Comparison of ENCODE assay signal across 9 cellular contexts in genomic region chr3:105527949-105528348, GRCh38.
DNase-seq lines count a peak whose midpoint lies in the region; ATAC-seq and TF ChIP-seq lines count a peak whose summit lies in the region.
"Had no signal": no experiment of that assay in that cellular context is flagged by ENCODE, and none has a peak within 500 bp of the region (broad histone marks: within the 10 kb centered on the region; RNA-seq: fewer than 3 reads in every experiment).

No MANE protein-coding gene starts in this region.

- TF ChIP-seq CTCF in mucosa of descending colon (IDR thresholded peaks at IDR 0.05) (no peak), brain microvascular endothelial cell (IDR thresholded peaks at IDR 0.05; ENCODE audit: low read depth, low read length, missing control alignments) (no peak)

- no peaks in the 10 kb centered on the region for H3K4me1 ChIP-seq in mucosa of descending colon (ENCODE audit: low read depth)

- in situ Hi-C loops in brain microvascular endothelial cell (cut with HindIII; ENCODE audit: low pct_ligation_motif_present, low sequenced_read_pairs), result no loop called here

- H3K27me3 ChIP-seq in brain microvascular endothelial cell (replicated peaks), result no peaks in the 10 kb centered on the region

- intact Hi-C loops in mucosa of descending colon (cut with DNase I, micrococcal nuclease) (no loop called here), posterior cingulate gyrus (cut with DNase I) (no loop called here)

- H3K27ac ChIP-seq in brain microvascular endothelial cell, result no peak overlapping the region
- H3K27ac ChIP-seq: 22Rv1 had no signal

- H3K36me3 ChIP-seq in mucosa of descending colon (ENCODE audit: low read depth) (no peaks in the 10 kb centered on the region), brain microvascular endothelial cell (replicated peaks) (peaks cover 3% of the 10 kb centered on the region)

- DNase-seq in NCI-H2107 treated with DMSO at 0.1 percent for 48 hours (lab: John Stamatoyannopoulos, UW; ENCODE audit: unreplicated experiment) (peak; percentile 91), NCI-H2107 (lab: John Stamatoyannopoulos, UW) (no peak), NCI-H510A treated with DMSO at 0.1 percent for 48 hours (lab: John Stamatoyannopoulos, UW) (peak; percentile 90), mucosa of descending colon (no peak), brain microvascular endothelial cell (no peak), posterior cingulate gyrus (no peak)
- DNase-seq in stimulated activated naive CD4-positive, alpha-beta T cell (lab: John Stamatoyannopoulos, UW), result no peak

- no peak overlapping the region for H3K4me3 ChIP-seq in mucosa of descending colon
- H3K4me3 ChIP-seq in brain microvascular endothelial cell (ENCODE audit: low read depth, low read length), result no peak overlapping the region

- ATAC-seq in HG02885 (IDR thresholded peaks at IDR 0.05; ENCODE audit: poor library complexity, unreplicated experiment) (peak; percentile 90), mucosa of descending colon (peak; percentile 60)

- H3K9me3 ChIP-seq in mucosa of descending colon, result no peaks in the 10 kb centered on the region

Comparison
In these comparisons a context has a peak if more than half of its experiments do, and no peak if none do; other contexts are left out.
1. DNase-seq: peak in NCI-H2107 treated with DMSO at 0.1 percent for 48 hours (single experiment) and NCI-H510A treated with DMSO at 0.1 percent for 48 hours (single experiment); none in NCI-H2107 (single experiment), mucosa of descending colon (0 of 3), brain microvascular endothelial cell (single experiment), stimulated activated naive CD4-positive, alpha-beta T cell (0 of 6) and posterior cingulate gyrus (0 of 10).